ENCODE assay signal across 6 cellular contexts in genomic region chr9:129081388-129081889, GRCh38. TPM values are rescaled to one million over a fixed set of nuclear protein-coding genes. Genes with fewer than 3 reads are reported as not detected.
DNase-seq lines count a peak whose midpoint lies in the region; ATAC-seq and TF ChIP-seq lines count a peak whose summit lies in the region.

No MANE protein-coding gene starts in this region.

- dilution Hi-C loops in mammary epithelial cell (cut with HindIII; ENCODE audit: low sequenced_read_pairs): loop anchor here (5.0 kb wide), 3 partner anchors 34 to 109 kb away; no protein-coding TSS in a partner anchor

- peak overlapping the region; percentile 94 for H2AFZ ChIP-seq in mammary epithelial cell (ENCODE audit: low read depth, low read length)

- H4K20me1 ChIP-seq in mammary epithelial cell (ENCODE audit: insufficient read depth, low read length): no peaks in the 10 kb centered on the region

- H3K9me3 ChIP-seq in left ventricle myocardium inferior (replicated peaks): no peaks in the 10 kb centered on the region
- no peaks in the 10 kb centered on the region for H3K9me3 ChIP-seq in mammary epithelial cell (replicated peaks; ENCODE audit: insufficient read depth, low read length)
- no peaks in the 10 kb centered on the region for H3K9me3 ChIP-seq in neutrophil

- ATAC-seq in Right ventricle myocardium superior (ENCODE audit: poor library complexity): no peak

- peaks cover 28% of the 10 kb centered on the region for H3K4me1 ChIP-seq in left ventricle myocardium inferior
- H3K4me1 ChIP-seq in mammary epithelial cell (ENCODE audit: insufficient read depth, low read length): peaks cover 17% of the 10 kb centered on the region
- H3K4me1 ChIP-seq in neutrophil (ENCODE audit: control insufficient read depth in 1 of 2, insufficient read depth in 1 of 2, low read depth in 1 of 2, low read length in 1 of 2): peaks cover 21 to 24% of the 10 kb centered on the region in 2 experiments

- peak overlapping the region; percentile 82 for H3K4me2 ChIP-seq in mammary epithelial cell (ENCODE audit: insufficient read depth, low read depth, low read length)

- intact Hi-C loops in left ventricle myocardium inferior (cut with micrococcal nuclease): no loop called here
- intact Hi-C loops in Right ventricle myocardium superior (cut with DNase I): no loop called here
- intact Hi-C loops in mammary epithelial cell (cut with micrococcal nuclease): loop anchor here (1.0 to 5.0 kb wide), 2 partner anchors 11 to 44 kb away; partner anchors contain the start of gene MIGA2
- intact Hi-C loops in posterior vena cava (cut with DNase I): no loop called here

- peak overlapping the region; percentile 65 for H3K9ac ChIP-seq in mammary epithelial cell (ENCODE audit: insufficient read depth, low read length)

- no TSS peak for BruUV-seq in mammary epithelial cell (replicated peaks; lab: Mats Ljungman, UMichigan)

- 3% methylated on average over 15 of the region's 30 CpGs for WGBS in mammary epithelial cell (ENCODE audit: low coverage, missing lambda C conversion rate)

- H3K27me3 ChIP-seq in left ventricle myocardium inferior (ENCODE audit: low read depth): no peaks in the 10 kb centered on the region
- H3K27me3 ChIP-seq in mammary epithelial cell (ENCODE audit: insufficient read depth, low read length): no peaks in the 10 kb centered on the region
- no peaks in the 10 kb centered on the region for H3K27me3 ChIP-seq in neutrophil

- peaks cover 35% of the 10 kb centered on the region for H3K79me2 ChIP-seq in mammary epithelial cell (ENCODE audit: insufficient read depth, low read length)

- no peak for DNase-seq in left ventricle myocardium inferior
- no peak for DNase-seq in Right ventricle myocardium superior
- DNase-seq in mammary epithelial cell: no peak
- DNase-seq in posterior vena cava (ENCODE audit: low spot score): no peak
- DNase-seq in cortex of kidney (lab: John Stamatoyannopoulos, UW): no peak

- H3K27ac ChIP-seq in left ventricle myocardium inferior (replicated peaks) (peak overlapping the region; percentile 91), mammary epithelial cell (ENCODE audit: insufficient read depth, low read depth, low read length) (peak overlapping the region; percentile 41), neutrophil (peak overlapping the region; percentile 86)

- no peak for TF ChIP-seq CTCF in left ventricle myocardium inferior (IDR thresholded peaks at IDR 0.05; ENCODE audit: borderline replicate concordance)
- no peak for TF ChIP-seq CTCF in mammary epithelial cell (conservative IDR thresholded peaks at IDR 0.05 in 1 of 2, IDR thresholded peaks at IDR 0.05 in 1 of 2; ENCODE audit: extremely low read depth in 1 of 2, insufficient read depth in 1 of 2, low read depth in 1 of 2, low read length in 2 of 2)
- TF ChIP-seq CTCF in neutrophil (IDR thresholded peaks at IDR 0.05): no peak

- H3K4me3 ChIP-seq in left ventricle myocardium inferior (peak overlapping the region; percentile 79), mammary epithelial cell (replicated peaks in 1 of 3; ENCODE audit: insufficient read depth in 1 of 3, low read depth in 2 of 3, low read length in 3 of 3) (peak overlapping the region; percentile 82 to 89 (median 86)), neutrophil (ENCODE audit: low read depth in 1 of 2, low read length in 1 of 2) (peak overlapping the region; percentile 97 to 98)

- peaks cover 19% of the 10 kb centered on the region for H3K36me3 ChIP-seq in left ventricle myocardium inferior
- peaks cover 4% of the 10 kb centered on the region for H3K36me3 ChIP-seq in mammary epithelial cell (ENCODE audit: insufficient read depth, low read length)
- H3K36me3 ChIP-seq in neutrophil: peaks cover 19% of the 10 kb centered on the region

- in situ Hi-C loops in mammary epithelial cell (cut with MboI; ENCODE audit: low sequenced_read_pairs in 2 of 2): no loop called here

- CTCF ChIA-PET in mammary epithelial cell (lab: Charles Lee; ENCODE audit: low non-redundant PET): no interaction called here

RNA-seq across cellular contexts. Expression of gene DOLPP1, which starts 0.5 kb away (rescaled TPM):
- total RNA-seq in left ventricle myocardium inferior (9.4 TPM), Right ventricle myocardium superior (4.4 TPM), mammary epithelial cell (10 to 100 TPM; 11.3 to 20.1 TPM), posterior vena cava (1 to 10 TPM; 4.4 to 5.7 TPM)
- polyA plus RNA-seq in mammary epithelial cell: 16.8 TPM
- polyA minus RNA-seq in mammary epithelial cell: 17.3 TPM

RNA-seq across cellular contexts. Expression of gene CRAT, which starts 29.2 kb away (rescaled TPM):
- total RNA-seq in left ventricle myocardium inferior (85.3 TPM), Right ventricle myocardium superior (85.4 TPM), mammary epithelial cell (10 to 100 TPM; 11.1 to 17.7 TPM), posterior vena cava (10 to 100 TPM; 53.8 to 59.5 TPM)
- 2.5 TPM for polyA plus RNA-seq in mammary epithelial cell
- polyA minus RNA-seq in mammary epithelial cell: 0.52 TPM

RNA-seq across cellular contexts. Expression of gene PTPA, which starts 29.8 kb away (rescaled TPM):
- total RNA-seq in left ventricle myocardium inferior (162 TPM), Right ventricle myocardium superior (179 TPM), mammary epithelial cell (100 to 1,000 TPM in 1 of 2 donors, 10 to 100 TPM in 1; 73.7 to 122 TPM), posterior vena cava (100 to 1,000 TPM in 1 of 2 donors, 10 to 100 TPM in 1; 82.4 to 100 TPM)
- 120 TPM for polyA plus RNA-seq in mammary epithelial cell
- 218 TPM for polyA minus RNA-seq in mammary epithelial cell

RNA-seq across cellular contexts. Expression of gene MIGA2, which starts 45.0 kb away (rescaled TPM):
- total RNA-seq in left ventricle myocardium inferior (35.6 TPM), Right ventricle myocardium superior (32.8 TPM), mammary epithelial cell (10 to 100 TPM; 16.3 to 24.7 TPM), posterior vena cava (10 to 100 TPM; 14.8 to 21.1 TPM)
- polyA plus RNA-seq in mammary epithelial cell: 14.3 TPM
- 3.3 TPM for polyA minus RNA-seq in mammary epithelial cell

RNA-seq across cellular contexts. Expression of gene SH3GLB2, which starts 53.3 kb away (rescaled TPM):
- total RNA-seq in left ventricle myocardium inferior: 33.9 TPM
- total RNA-seq in Right ventricle myocardium superior: 30.8 TPM
- 10 to 100 TPM; 48.0 to 54.5 TPM for total RNA-seq in mammary epithelial cell
- 43.3 TPM for polyA plus RNA-seq in mammary epithelial cell
- 31.9 TPM for polyA minus RNA-seq in mammary epithelial cell
- total RNA-seq in posterior vena cava: 10 to 100 TPM; 64.3 to 68.7 TPM

Comparison
In these comparisons a context has a peak if more than half of its experiments do, and no peak if none do; other contexts are left out.
1. H3K27ac ChIP-seq: peak in every context shown above with its lines; median percentile 91 in left ventricle myocardium inferior; 86 in neutrophil; 41 in mammary epithelial cell.